9 cellular contexts compared by ENCODE assay signal in genomic region chr1:246782120-246782900, GRCh38. TPM values are rescaled to one million over a fixed set of nuclear protein-coding genes. Genes with fewer than 3 reads are reported as not detected.
DNase-seq lines count a peak whose midpoint lies in the region; ATAC-seq and TF ChIP-seq lines count a peak whose summit lies in the region.
"Had no signal": no experiment of that assay in that cellular context is flagged by ENCODE, and none has a peak within 500 bp of the region (broad histone marks: within the 10 kb centered on the region; RNA-seq: fewer than 3 reads in every experiment).

No MANE protein-coding gene starts in this region.

- H3K27me3 ChIP-seq in left ventricle myocardium inferior (ENCODE audit: low read depth): no peaks in the 10 kb centered on the region

- H3K4me3 Mint-ChIP-seq in T-helper 2 cell treated with Interferon-gamma antibody and Interleukin-4, amounts not matched to agents 5 μg/mL and 100 μg/mL, for 36 hours: no peak overlapping the region

- no peaks in the 10 kb centered on the region for H3K27me3 Mint-ChIP-seq in T-helper 2 cell treated with Interferon-gamma antibody and Interleukin-4, amounts not matched to agents 5 μg/mL and 100 μg/mL, for 36 hours (ENCODE audit: low read depth)

- peak overlapping the region; percentile 70 for H3K27ac ChIP-seq in left ventricle myocardium inferior (replicated peaks)
- H3K27ac ChIP-seq: 22Rv1 had no signal

- intact Hi-C loops in left ventricle myocardium inferior (cut with micrococcal nuclease): no loop called here

- H3K27ac Mint-ChIP-seq in T-helper 2 cell treated with Interferon-gamma antibody and Interleukin-4, amounts not matched to agents 5 μg/mL and 100 μg/mL, for 36 hours: peak overlapping the region; percentile 20

- no peak for TF ChIP-seq CTCF in left ventricle myocardium inferior (IDR thresholded peaks at IDR 0.05; ENCODE audit: borderline replicate concordance)

- peak; percentile 28 to 35 for DNase-seq in NCI-H2081 (lab: John Stamatoyannopoulos, UW)
- DNase-seq in NCI-H2081 treated with DMSO at 0.1 percent for 48 hours (lab: John Stamatoyannopoulos, UW): no peak
- DNase-seq in HS-5 (ENCODE audit: low read depth): peak; percentile 78
- no peak for DNase-seq in T-helper 2 cell treated with Interferon-gamma antibody and Interleukin-4, amounts not matched to agents 5 μg/mL and 100 μg/mL, for 36 hours (ENCODE audit: low spot score)
- DNase-seq in left ventricle myocardium inferior: peak; percentile 69
- DNase-seq in NK-92 treated with Interleukin-12 subunit alpha and Interleukin-12 subunit beta, amount 100 ng/mL, for 24 hours (lab: John Stamatoyannopoulos, UW): no peak

- H3K9me3 ChIP-seq in left ventricle myocardium inferior (replicated peaks): no peaks in the 10 kb centered on the region

- H3K4me1 Mint-ChIP-seq in T-helper 2 cell treated with Interferon-gamma antibody and Interleukin-4, amounts not matched to agents 5 μg/mL and 100 μg/mL, for 36 hours (ENCODE audit: low read depth): peaks cover 9% of the 10 kb centered on the region

- H3K9me3 Mint-ChIP-seq in T-helper 2 cell treated with Interferon-gamma antibody and Interleukin-4, amounts not matched to agents 5 μg/mL and 100 μg/mL, for 36 hours: no peaks in the 10 kb centered on the region

- H3K36me3 Mint-ChIP-seq in T-helper 2 cell treated with Interferon-gamma antibody and Interleukin-4, amounts not matched to agents 5 μg/mL and 100 μg/mL, for 36 hours (ENCODE audit: low read depth): peaks cover 2% of the 10 kb centered on the region

- no peak overlapping the region for H3K4me3 ChIP-seq in left ventricle myocardium inferior

- ATAC-seq in HG02885 (IDR thresholded peaks at IDR 0.05; ENCODE audit: poor library complexity, unreplicated experiment): no peak
- no peak for ATAC-seq in GM18867 (IDR thresholded peaks at IDR 0.05; ENCODE audit: unreplicated experiment)

- H3K4me1 ChIP-seq in left ventricle myocardium inferior: peaks cover 21% of the 10 kb centered on the region

- peaks cover 15% of the 10 kb centered on the region for H3K36me3 ChIP-seq in left ventricle myocardium inferior

RNA-seq across cellular contexts. Expression of gene SCCPDH, which starts 58.1 kb away (rescaled TPM):
- total RNA-seq in left ventricle myocardium inferior: 29.4 TPM

Comparison
In these comparisons a context has a peak if more than half of its experiments do, and no peak if none do; other contexts are left out.
1. DNase-seq: peak in NCI-H2081 (2 of 2), HS-5 (single experiment) and left ventricle myocardium inferior (single experiment); none in NCI-H2081 treated with DMSO at 0.1 percent for 48 hours (single experiment), T-helper 2 cell treated with Interferon-gamma antibody and Interleukin-4, amounts not matched to agents 5 μg/mL and 100 μg/mL, for 36 hours (single experiment) and NK-92 treated with Interleukin-12 subunit alpha and Interleukin-12 subunit beta, amount 100 ng/mL, for 24 hours (single experiment).